8 cellular contexts compared by ENCODE assay signal in genomic region chr20:34824861-34825529, GRCh38. TPM values are rescaled to one million over a fixed set of nuclear protein-coding genes. Genes with fewer than 3 reads are reported as not detected.
DNase-seq lines count a peak whose midpoint lies in the region; ATAC-seq and TF ChIP-seq lines count a peak whose summit lies in the region.

No MANE protein-coding gene starts in this region.

- peak overlapping the region; percentile 86 for H3K27ac Mint-ChIP-seq in central memory CD8-positive, alpha-beta T cell (ENCODE audit: low read depth)

- peak; percentile 52 for ATAC-seq in HG02571 (IDR thresholded peaks at IDR 0.05; ENCODE audit: unreplicated experiment)
- peak; percentile 78 to 83 for ATAC-seq in activated CD4-positive, CD25-positive, alpha-beta regulatory T cell treated with anti-CD3 and anti-CD28 coated beads, Interleukin-2, amount 50 U/mL, for 24 hours
- peak; percentile 90 for ATAC-seq in central memory CD8-positive, alpha-beta T cell (replicated peaks; ENCODE audit: extremely low read depth, poor library complexity, severe bottlenecking)
- ATAC-seq in GM18519 (IDR thresholded peaks at IDR 0.05; ENCODE audit: low FRiP score, unreplicated experiment): no peak

- in situ Hi-C loops in GM13977 (cut with MboI; ENCODE audit: low pct_unique_long_range_greater_than_20kb, low sequenced_read_pairs, unreplicated experiment): no loop called here

- H3K9me3 Mint-ChIP-seq in central memory CD8-positive, alpha-beta T cell: no peaks in the 10 kb centered on the region

- H3K4me3 Mint-ChIP-seq in central memory CD8-positive, alpha-beta T cell: peak overlapping the region; percentile 87

- H3K27me3 ChIP-seq in kidney epithelial cell (ENCODE audit: control insufficient read depth, insufficient read depth, low read length): no peaks in the 10 kb centered on the region

- H3K36me3 Mint-ChIP-seq in central memory CD8-positive, alpha-beta T cell (ENCODE audit: insufficient read depth): peaks cover 9% of the 10 kb centered on the region

- peak; percentile 22 for TF ChIP-seq CTCF in GM13977 (IDR thresholded peaks at IDR 0.05; ENCODE audit: extremely low read depth, insufficient read depth, missing control alignments)
- TF ChIP-seq CTCF in kidney epithelial cell (IDR thresholded peaks at IDR 0.05; ENCODE audit: insufficient read depth, low read length, poor library complexity, severe bottlenecking): no peak

- DNase-seq in GM13977 (ENCODE audit: low spot score) (peak; percentile 85), NCI-H1417 (lab: John Stamatoyannopoulos, UW) (peak; percentile 57 to 91 (median 82)), kidney epithelial cell (ENCODE audit: low read depth) (no peak)
- DNase-seq in central memory CD8-positive, alpha-beta T cell (ENCODE audit: low spot score in 2 of 2): peak; percentile 40 to 50
- DNase-seq in stimulated activated CD4-positive, alpha-beta T cell treated with anti-CD3 and anti-CD28 coated beads, Interleukin-15, amount 100 ng/mL, for 48 hours (ENCODE audit: low read depth in 2 of 2): peak; percentile 35 to 59

- no peaks in the 10 kb centered on the region for H3K36me3 ChIP-seq in kidney epithelial cell (ENCODE audit: control insufficient read depth, insufficient read depth, low read length)

- H3K4me1 Mint-ChIP-seq in central memory CD8-positive, alpha-beta T cell: peaks cover 38% of the 10 kb centered on the region

- H3K27me3 Mint-ChIP-seq in central memory CD8-positive, alpha-beta T cell: no peaks in the 10 kb centered on the region

- H3K4me3 ChIP-seq in kidney epithelial cell (ENCODE audit: low read depth, low read length): peak overlapping the region; percentile 84

RNA-seq across cellular contexts. Expression of gene NCOA6, which starts 0.5 kb away (rescaled TPM):
- 16.6 and 18.0 TPM in 2 replicates for total RNA-seq in kidney epithelial cell

RNA-seq across cellular contexts. Expression of gene GGT7, which starts 47.7 kb away (rescaled TPM):
- 8.4 and 12.5 TPM in 2 replicates for total RNA-seq in kidney epithelial cell

RNA-seq across cellular contexts. Expression of gene ACSS2, which starts 51.4 kb away (rescaled TPM):
- total RNA-seq in kidney epithelial cell: 29.2 and 33.1 TPM in 2 replicates
